3 cellular contexts compared by ENCODE assay signal in the genomic region with DNA sequence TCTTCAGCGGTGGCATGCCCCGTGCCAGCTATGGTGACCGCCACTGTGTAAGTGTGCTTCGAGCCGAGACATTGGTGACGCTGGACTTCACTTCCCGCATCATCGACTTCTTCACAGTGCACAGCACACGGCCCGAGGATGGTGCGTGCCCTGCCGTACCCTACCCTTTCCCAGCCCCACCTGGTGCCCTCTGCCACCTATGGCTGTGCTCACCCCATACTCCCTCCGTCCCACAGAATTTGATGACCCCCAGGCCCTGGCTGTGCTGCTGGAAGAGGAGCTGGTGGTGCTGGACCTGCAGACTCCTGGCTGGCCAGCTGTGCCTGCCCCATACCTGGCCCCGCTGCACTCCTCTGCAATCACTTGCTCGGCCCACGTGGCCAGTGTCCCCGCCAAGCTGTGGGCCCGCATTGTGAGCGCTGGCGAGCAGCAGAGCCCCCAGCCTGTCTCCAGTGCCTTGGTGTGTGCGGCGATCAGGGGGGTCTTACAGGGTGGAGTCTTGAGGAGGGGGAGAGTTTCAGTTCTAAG.
TF ChIP-seq lines count a peak whose summit lies in the region.

No MANE protein-coding gene starts in this region.

TF ChIP-seq in SK-N-SH, 30 proteins besides CTCF, POLR2A, EP300 and RAD21:
- TF ChIP-seq FOXM1 (IDR thresholded peaks at IDR 0.05; ENCODE audit: low read depth) (no peak), RXRA (IDR thresholded peaks at IDR 0.05; ENCODE audit: borderline replicate concordance, low read depth) (no peak), GATA2 (CRISPR knock-in tag; IDR thresholded peaks at IDR 0.05) (no peak), MAX (IDR thresholded peaks at IDR 0.05; ENCODE audit: low read depth) (no peak), FOXJ3 (CRISPR knock-in tag; IDR thresholded peaks at IDR 0.05) (no peak), RFX5 (IDR thresholded peaks at IDR 0.05; ENCODE audit: low read length) (no peak), TAF1 (IDR thresholded peaks at IDR 0.05; ENCODE audit: borderline replicate concordance, low read depth, low read length) (no peak), MEF2A (IDR thresholded peaks at IDR 0.05; ENCODE audit: borderline replicate concordance, low read depth) (no peak), FOSL2 (IDR thresholded peaks at IDR 0.05; ENCODE audit: borderline replicate concordance, low read depth) (no peak), YY1 (IDR thresholded peaks at IDR 0.05; ENCODE audit: low read depth) (no peak), TEAD4 (IDR thresholded peaks at IDR 0.05; ENCODE audit: borderline replicate concordance, insufficient read depth) (no peak), REST (IDR thresholded peaks at IDR 0.05; ENCODE audit: low read depth, low read length) (no peak), POLR2AphosphoS5 (IDR thresholded peaks at IDR 0.05; ENCODE audit: low read depth, low read length) (no peak), GABPA (IDR thresholded peaks at IDR 0.05; ENCODE audit: low read depth) (no peak)

TF ChIP-seq in SK-N-SH treated with all-trans-retinoic acid at 6 μM for 48 hours, 23 proteins besides CTCF, POLR2A, EP300 and RAD21:
- TF ChIP-seq, protein P1, sequence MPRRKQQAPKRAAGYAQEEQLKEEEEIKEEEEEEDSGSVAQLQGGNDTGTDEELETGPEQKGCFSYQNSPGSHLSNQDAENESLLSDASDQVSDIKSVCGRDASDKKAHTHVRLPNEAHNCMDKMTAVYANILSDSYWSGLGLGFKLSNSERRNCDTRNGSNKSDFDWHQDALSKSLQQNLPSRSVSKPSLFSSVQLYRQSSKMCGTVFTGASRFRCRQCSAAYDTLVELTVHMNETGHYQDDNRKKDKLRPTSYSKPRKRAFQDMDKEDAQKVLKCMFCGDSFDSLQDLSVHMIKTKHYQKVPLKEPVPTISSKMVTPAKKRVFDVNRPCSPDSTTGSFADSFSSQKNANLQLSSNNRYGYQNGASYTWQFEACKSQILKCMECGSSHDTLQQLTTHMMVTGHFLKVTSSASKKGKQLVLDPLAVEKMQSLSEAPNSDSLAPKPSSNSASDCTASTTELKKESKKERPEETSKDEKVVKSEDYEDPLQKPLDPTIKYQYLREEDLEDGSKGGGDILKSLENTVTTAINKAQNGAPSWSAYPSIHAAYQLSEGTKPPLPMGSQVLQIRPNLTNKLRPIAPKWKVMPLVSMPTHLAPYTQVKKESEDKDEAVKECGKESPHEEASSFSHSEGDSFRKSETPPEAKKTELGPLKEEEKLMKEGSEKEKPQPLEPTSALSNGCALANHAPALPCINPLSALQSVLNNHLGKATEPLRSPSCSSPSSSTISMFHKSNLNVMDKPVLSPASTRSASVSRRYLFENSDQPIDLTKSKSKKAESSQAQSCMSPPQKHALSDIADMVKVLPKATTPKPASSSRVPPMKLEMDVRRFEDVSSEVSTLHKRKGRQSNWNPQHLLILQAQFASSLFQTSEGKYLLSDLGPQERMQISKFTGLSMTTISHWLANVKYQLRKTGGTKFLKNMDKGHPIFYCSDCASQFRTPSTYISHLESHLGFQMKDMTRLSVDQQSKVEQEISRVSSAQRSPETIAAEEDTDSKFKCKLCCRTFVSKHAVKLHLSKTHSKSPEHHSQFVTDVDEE (CRISPR knock-in tag; IDR thresholded peaks at IDR 0.05) = no peak
- TF ChIP-seq ESRRG (CRISPR knock-in tag; IDR thresholded peaks at IDR 0.05) (no peak), ZNF8 (CRISPR knock-in tag; IDR thresholded peaks at IDR 0.05) (no peak), RARB (CRISPR knock-in tag; IDR thresholded peaks at IDR 0.05) (no peak), ISL1 (CRISPR knock-in tag; IDR thresholded peaks at IDR 0.05) (no peak), BACH2 (CRISPR knock-in tag; IDR thresholded peaks at IDR 0.05; ENCODE audit: borderline replicate concordance) (no peak), TCF4 (CRISPR knock-in tag; IDR thresholded peaks at IDR 0.05; ENCODE audit: borderline replicate concordance) (no peak), SNAI2 (CRISPR knock-in tag; IDR thresholded peaks at IDR 0.05) (no peak), ZC3H10 (CRISPR knock-in tag; IDR thresholded peaks at IDR 0.05) (no peak), ARNTL (CRISPR knock-in tag; IDR thresholded peaks at IDR 0.05; ENCODE audit: borderline replicate concordance, low read depth) (no peak), PPARA (CRISPR knock-in tag; IDR thresholded peaks at IDR 0.05; ENCODE audit: borderline replicate concordance) (no peak), CSDC2 (CRISPR knock-in tag; IDR thresholded peaks at IDR 0.05) (no peak), GLIS3 (CRISPR knock-in tag; IDR thresholded peaks at IDR 0.05) (no peak), ZNF565 (CRISPR knock-in tag; conservative IDR thresholded peaks at IDR 0.05; ENCODE audit: low read depth) (no peak), ZFP30 (CRISPR knock-in tag; IDR thresholded peaks at IDR 0.05) (no peak), CREB5 (CRISPR knock-in tag; IDR thresholded peaks at IDR 0.05; ENCODE audit: low read depth) (no peak), TOX (CRISPR knock-in tag; IDR thresholded peaks at IDR 0.05; ENCODE audit: borderline replicate concordance) (no peak), ZFP3 (CRISPR knock-in tag; IDR thresholded peaks at IDR 0.05) (no peak)
- TF ChIP-seq, protein P2, sequence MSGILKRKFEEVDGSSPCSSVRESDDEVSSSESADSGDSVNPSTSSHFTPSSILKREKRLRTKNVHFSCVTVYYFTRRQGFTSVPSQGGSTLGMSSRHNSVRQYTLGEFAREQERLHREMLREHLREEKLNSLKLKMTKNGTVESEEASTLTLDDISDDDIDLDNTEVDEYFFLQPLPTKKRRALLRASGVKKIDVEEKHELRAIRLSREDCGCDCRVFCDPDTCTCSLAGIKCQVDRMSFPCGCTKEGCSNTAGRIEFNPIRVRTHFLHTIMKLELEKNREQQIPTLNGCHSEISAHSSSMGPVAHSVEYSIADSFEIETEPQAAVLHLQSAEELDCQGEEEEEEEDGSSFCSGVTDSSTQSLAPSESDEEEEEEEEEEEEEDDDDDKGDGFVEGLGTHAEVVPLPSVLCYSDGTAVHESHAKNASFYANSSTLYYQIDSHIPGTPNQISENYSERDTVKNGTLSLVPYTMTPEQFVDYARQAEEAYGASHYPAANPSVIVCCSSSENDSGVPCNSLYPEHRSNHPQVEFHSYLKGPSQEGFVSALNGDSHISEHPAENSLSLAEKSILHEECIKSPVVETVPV (CRISPR knock-in tag; IDR thresholded peaks at IDR 0.05) = no peak
- TF ChIP-seq, protein P3, sequence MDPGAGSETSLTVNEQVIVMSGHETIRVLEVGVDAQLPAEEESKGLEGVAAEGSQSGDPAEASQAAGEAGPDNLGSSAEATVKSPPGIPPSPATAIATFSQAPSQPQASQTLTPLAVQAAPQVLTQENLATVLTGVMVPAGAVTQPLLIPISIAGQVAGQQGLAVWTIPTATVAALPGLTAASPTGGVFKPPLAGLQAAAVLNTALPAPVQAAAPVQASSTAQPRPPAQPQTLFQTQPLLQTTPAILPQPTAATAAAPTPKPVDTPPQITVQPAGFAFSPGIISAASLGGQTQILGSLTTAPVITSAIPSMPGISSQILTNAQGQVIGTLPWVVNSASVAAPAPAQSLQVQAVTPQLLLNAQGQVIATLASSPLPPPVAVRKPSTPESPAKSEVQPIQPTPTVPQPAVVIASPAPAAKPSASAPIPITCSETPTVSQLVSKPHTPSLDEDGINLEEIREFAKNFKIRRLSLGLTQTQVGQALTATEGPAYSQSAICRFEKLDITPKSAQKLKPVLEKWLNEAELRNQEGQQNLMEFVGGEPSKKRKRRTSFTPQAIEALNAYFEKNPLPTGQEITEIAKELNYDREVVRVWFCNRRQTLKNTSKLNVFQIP (CRISPR knock-in tag; IDR thresholded peaks at IDR 0.05; ENCODE audit: borderline replicate concordance, low read depth) = no peak

TF ChIP-seq in endothelial cell of umbilical vein, 7 proteins besides CTCF, POLR2A, EP300 and RAD21:
- TF ChIP-seq JUN (IDR thresholded peaks at IDR 0.05; ENCODE audit: borderline replicate concordance, insufficient read depth, insufficient read length, low read depth) (no peak), MYC (IDR thresholded peaks at IDR 0.05; ENCODE audit: low read depth, low read length) (no peak), POLR2AphosphoS5 (IDR thresholded peaks at IDR 0.05; ENCODE audit: insufficient read depth, low read depth, low read length) (no peak), GATA2 (IDR thresholded peaks at IDR 0.05; ENCODE audit: insufficient read depth, insufficient read length, low read depth, low read length) (no peak), FOS (IDR thresholded peaks at IDR 0.05; ENCODE audit: borderline replicate concordance, insufficient read depth, low read length) (no peak), EZH2 (IDR thresholded peaks at IDR 0.05; ENCODE audit: borderline replicate concordance, low read depth, low read length, severe bottlenecking) (no peak)
TF ChIP-seq in endothelial cell of umbilical vein: peak in this region for 0.
